ENCODE assay signal across 1 cellular context in the genomic region with DNA sequence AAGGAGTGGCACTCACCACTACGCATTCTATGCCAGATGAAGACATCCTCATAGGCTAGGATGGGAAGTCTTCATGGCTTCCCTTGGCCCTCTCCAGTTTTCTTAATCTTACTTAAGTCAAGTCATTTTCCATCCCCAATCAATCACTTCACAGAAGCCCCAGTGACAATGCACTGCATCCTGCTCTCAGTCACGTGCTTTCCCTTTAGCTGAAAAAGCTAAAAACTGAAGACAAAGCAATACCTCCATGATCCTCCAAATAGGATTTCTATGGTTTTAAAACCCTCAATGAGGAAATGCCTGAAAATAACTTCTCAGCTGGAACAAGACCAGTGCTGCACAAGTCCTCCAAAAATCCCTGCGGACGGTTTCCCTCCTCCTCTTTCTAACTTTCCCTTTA.
TF ChIP-seq lines count a peak whose summit lies in the region.

No MANE protein-coding gene starts in this region.

TF ChIP-seq in GM12891, 5 proteins besides CTCF, POLR2A, EP300 and RAD21:
- TF ChIP-seq TAF1 (IDR thresholded peaks at IDR 0.05; ENCODE audit: low read depth, low read length), result no peak
- TF ChIP-seq POLR2AphosphoS5 (IDR thresholded peaks at IDR 0.05; ENCODE audit: low read depth, low read length), result no peak
- TF ChIP-seq SPI1 (IDR thresholded peaks at IDR 0.05; ENCODE audit: low read depth, low read length), result no peak
- TF ChIP-seq POU2F2 (IDR thresholded peaks at IDR 0.05; ENCODE audit: low read depth, low read length), result no peak
- no peak for TF ChIP-seq PAX5 (IDR thresholded peaks at IDR 0.05; ENCODE audit: insufficient read depth, low read length, severe bottlenecking)
